Comparison of ENCODE assay signal across 8 cellular contexts in the genomic region with DNA sequence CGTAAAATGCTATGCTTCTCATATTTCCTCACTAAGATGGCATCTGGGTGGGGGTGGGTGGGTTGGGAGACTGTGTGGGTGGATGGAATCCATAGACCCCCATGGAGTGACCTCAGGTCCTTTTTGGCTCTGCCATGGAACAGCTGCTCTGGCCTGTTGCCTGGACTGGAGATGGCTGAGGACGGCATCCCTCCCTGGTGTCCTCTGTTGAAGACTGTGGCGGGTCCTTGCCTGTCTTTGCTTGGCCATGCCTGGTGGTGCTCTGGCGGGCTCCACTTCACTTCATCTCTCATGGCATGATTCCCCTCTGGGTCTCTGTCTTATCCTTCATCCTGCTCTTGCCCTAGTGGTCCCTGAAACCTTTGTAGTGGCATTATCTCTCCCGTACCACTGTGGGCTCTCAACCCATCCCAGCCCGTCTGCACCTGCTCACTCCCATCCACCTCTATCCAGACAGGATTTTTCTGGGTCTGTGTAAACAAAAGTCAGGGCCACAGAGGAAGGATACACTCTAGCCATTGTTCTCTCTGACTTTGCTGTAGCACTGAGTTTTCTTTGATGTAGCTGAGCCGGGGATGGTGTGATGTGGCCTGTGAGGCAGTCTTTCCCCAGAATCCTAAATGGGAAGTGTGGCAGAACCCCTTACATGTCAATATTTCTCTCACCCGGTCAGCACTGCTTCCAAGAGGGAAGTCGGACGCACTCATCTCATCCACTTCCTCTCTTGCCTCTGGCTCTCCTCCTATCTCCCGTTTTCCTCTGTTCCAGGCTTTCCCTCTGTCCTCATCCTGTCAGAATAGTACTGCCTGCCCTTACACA. TPM values are rescaled to one million over a fixed set of nuclear protein-coding genes. Genes with fewer than 3 reads are reported as not detected.
A peak's percentile ranks its signal among the peaks of the same experiment; 100 is the strongest.
DNase-seq lines count a peak whose midpoint lies in the region; ATAC-seq and TF ChIP-seq lines count a peak whose summit lies in the region.
"Had no signal": no experiment of that assay in that cellular context is flagged by ENCODE, and none has a peak within 500 bp of the region (broad histone marks: within the 10 kb centered on the region; RNA-seq: fewer than 3 reads in every experiment).

No MANE protein-coding gene starts in this region.

- H3K27ac Mint-ChIP-seq in brain = peak overlapping the region; percentile 2 to 83 (median 66)
- H3K27ac Mint-ChIP-seq: activated B cell treated with CpG ODN at 0.5 μM for 24 hours had no signal

- no peaks in the 10 kb centered on the region for H3K9me3 Mint-ChIP-seq in brain
- H3K9me3 Mint-ChIP-seq: activated B cell treated with CpG ODN at 0.5 μM for 24 hours had no signal

- DNase-seq in NCI-H510A (lab: John Stamatoyannopoulos, UW) = peak; percentile 64
- DNase-seq in suprapubic skin (ENCODE audit: low spot score in 2 of 2) = no peak
- no peak for DNase-seq in mesenteric fat pad (ENCODE audit: low spot score)
- DNase-seq: activated B cell treated with CpG ODN at 0.5 μM for 24 hours had no signal

- no peak for TF ChIP-seq CTCF in brain (conservative IDR thresholded peaks at IDR 0.05)
- no peak for TF ChIP-seq CTCF in suprapubic skin (IDR thresholded peaks at IDR 0.05)

- WGBS in suprapubic skin = 64% methylated on average over 11 of the region's 11 CpGs

- H3K4me3 Mint-ChIP-seq in brain = peak overlapping the region in 1 of 5 experiments; percentile 14
- H3K4me3 Mint-ChIP-seq: activated B cell treated with CpG ODN at 0.5 μM for 24 hours had no signal

- no peaks in the 10 kb centered on the region for H3K9me3 ChIP-seq in suprapubic skin

- peak overlapping the region; percentile 74 for H3K27ac ChIP-seq in layer of hippocampus (ENCODE audit: low read depth, low read length)
- peak overlapping the region; percentile 74 for H3K27ac ChIP-seq in suprapubic skin

- no peak for TF ChIP-seq EP300 in suprapubic skin (IDR thresholded peaks at IDR 0.05)

- H3K4me1 Mint-ChIP-seq in brain = peaks cover 79% of the 10 kb centered on the region

- TF ChIP-seq POLR2A in suprapubic skin (IDR thresholded peaks at IDR 0.05) = no peak

- H3K4me3 ChIP-seq in suprapubic skin = no peak overlapping the region

- peaks cover 4% of the 10 kb centered on the region for H3K36me3 Mint-ChIP-seq in brain

- H3K4me1 ChIP-seq in suprapubic skin = peaks cover 65% of the 10 kb centered on the region

- H3K27me3 ChIP-seq in layer of hippocampus (ENCODE audit: control insufficient read depth, insufficient read depth, low read length) = no peaks in the 10 kb centered on the region
- H3K27me3 ChIP-seq in suprapubic skin = no peaks in the 10 kb centered on the region

- no peaks in the 10 kb centered on the region for H3K27me3 Mint-ChIP-seq in brain
- H3K27me3 Mint-ChIP-seq: activated B cell treated with CpG ODN at 0.5 μM for 24 hours had no signal

- ATAC-seq in GM19328 (IDR thresholded peaks at IDR 0.05; ENCODE audit: unreplicated experiment) (no peak), HG03025 (IDR thresholded peaks at IDR 0.05; ENCODE audit: low FRiP score, unreplicated experiment) (no peak)

- H3K36me3 ChIP-seq in suprapubic skin = no peaks in the 10 kb centered on the region

RNA-seq across cellular contexts. Expression of a gene that starts 36.1 kb away (rescaled TPM):
- 2.8 TPM for polyA plus RNA-seq in brain (ENCODE audit: insufficient read depth, low read depth, low replicate concordance)
- total RNA-seq in suprapubic skin (10 to 100 TPM; 35.3 to 99.2 (median 40.4) TPM), mesenteric fat pad (16.3 TPM)
